In the genomic region with DNA sequence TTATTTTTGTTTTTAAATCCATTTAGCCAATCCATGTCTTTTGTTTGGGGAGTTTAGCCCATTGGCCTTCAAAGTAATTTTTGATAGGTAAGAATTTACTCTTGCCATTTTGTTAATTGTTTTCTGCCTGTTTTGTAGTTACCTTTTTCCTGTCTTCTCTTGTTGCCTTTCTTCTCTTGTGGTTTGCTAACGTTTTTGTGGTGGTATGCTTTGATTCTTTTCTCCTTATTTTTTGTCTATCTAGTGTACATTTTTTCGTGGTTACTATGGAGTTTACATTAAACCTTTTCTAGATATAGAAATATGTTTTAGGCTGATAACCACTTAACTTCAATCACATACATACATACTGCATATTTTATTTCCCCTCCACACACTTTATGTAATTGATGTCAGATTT, we compare ENCODE assay signal across 7 cellular contexts.
"Had no signal": no experiment of that assay in that cellular context is flagged by ENCODE, and none has a peak within 500 bp of the region (broad histone marks: within the 10 kb centered on the region; RNA-seq: fewer than 3 reads in every experiment).

No MANE protein-coding gene starts in this region.

- ATAC-seq: HepG2, K562 had no signal

- H3K4me2 ChIP-seq: KMS-11 had no signal

- H3K27ac ChIP-seq: HL-60, KMS-11 had no signal

- H3K9ac ChIP-seq: KMS-11 had no signal

- DNase-seq: IMR-90, KBM-7, KG1 had no signal

- H3K4me3 ChIP-seq: K562 had no signal
